Comparison of ENCODE assay signal across 1 cellular context in genomic region chr3:114370537-114371174, GRCh38.
TF ChIP-seq lines count a peak whose summit lies in the region.

No MANE protein-coding gene starts in this region.

TF ChIP-seq in HCT116, 20 proteins besides CTCF, POLR2A, EP300 and RAD21 (continued from another document):
- TF ChIP-seq ZBTB33 (IDR thresholded peaks at IDR 0.05; ENCODE audit: extremely low read depth, insufficient replicate concordance, low read length) (no peak), ZNF274 (IDR thresholded peaks at IDR 0.05; ENCODE audit: low read depth, low read length) (no peak), CBX3 (IDR thresholded peaks at IDR 0.05; ENCODE audit: low read depth) (no peak), ZFX (IDR thresholded peaks at IDR 0.05) (no peak), MAX (IDR thresholded peaks at IDR 0.05) (no peak), EGR1 (IDR thresholded peaks at IDR 0.05; ENCODE audit: low read depth) (no peak), CEBPB (IDR thresholded peaks at IDR 0.05; ENCODE audit: low read depth) (no peak), JUND (IDR thresholded peaks at IDR 0.05) (no peak)
